11 cellular contexts compared by ENCODE assay signal in genomic region chr12:4118601-4119156, GRCh38.
DNase-seq lines count a peak whose midpoint lies in the region; ATAC-seq and TF ChIP-seq lines count a peak whose summit lies in the region.
"Had no signal": no experiment of that assay in that cellular context is flagged by ENCODE, and none has a peak within 500 bp of the region (broad histone marks: within the 10 kb centered on the region; RNA-seq: fewer than 3 reads in every experiment).

No MANE protein-coding gene starts in this region.

- H3K27ac Mint-ChIP-seq in activated naive CD4-positive, alpha-beta T cell treated with anti-CD3 and anti-CD28 coated beads, Interleukin-2, amount 10 ng/mL, durations not matched to agents 7 days and 5 days = peak overlapping the region; percentile 86
- peak overlapping the region in 3 of 5 experiments; percentile 32 to 48 (median 42) for H3K27ac Mint-ChIP-seq in brain
- no peak overlapping the region for H3K27ac Mint-ChIP-seq in type B pancreatic cell
- H3K27ac Mint-ChIP-seq: endodermal cell had no signal

- ATAC-seq in HG03159 (IDR thresholded peaks at IDR 0.05; ENCODE audit: unreplicated experiment) = peak; percentile 6
- ATAC-seq in Right ventricle myocardium inferior = no peak

- H3K4me1 Mint-ChIP-seq in activated naive CD4-positive, alpha-beta T cell treated with anti-CD3 and anti-CD28 coated beads, Interleukin-2, amount 10 ng/mL, durations not matched to agents 7 days and 5 days = peaks cover 62% of the 10 kb centered on the region
- H3K4me1 Mint-ChIP-seq in brain (peaks cover 29% of the 10 kb centered on the region), type B pancreatic cell (ENCODE audit: unreplicated experiment) (peaks cover 10% of the 10 kb centered on the region)

- CTCF ChIA-PET in activated naive CD4-positive, alpha-beta T cell treated with anti-CD3 and anti-CD28 coated beads, Interleukin-2, amount 10 ng/mL, durations not matched to agents 7 days and 5 days (lab: Charles Lee) = interaction anchor here (0.6 to 3.9 kb wide), 6 partner anchors 11 to 235 kb away, joined by 3 to 25 read pairs (median 3); no protein-coding TSS in a partner anchor

- TF ChIP-seq CTCF in brain (conservative IDR thresholded peaks at IDR 0.05) = no peak
- TF ChIP-seq CTCF in type B pancreatic cell (conservative IDR thresholded peaks at IDR 0.05) = no peak

- intact Hi-C loops in Right ventricle myocardium inferior (cut with DNase I) = no loop called here

- peaks cover 16% of the 10 kb centered on the region for H3K27me3 Mint-ChIP-seq in activated naive CD4-positive, alpha-beta T cell treated with anti-CD3 and anti-CD28 coated beads, Interleukin-2, amount 10 ng/mL, durations not matched to agents 7 days and 5 days
- H3K27me3 Mint-ChIP-seq in brain = peaks cover 8% of the 10 kb centered on the region
- peaks cover 51% of the 10 kb centered on the region for H3K27me3 Mint-ChIP-seq in type B pancreatic cell

- peaks cover 2% of the 10 kb centered on the region for H3K9me3 Mint-ChIP-seq in activated naive CD4-positive, alpha-beta T cell treated with anti-CD3 and anti-CD28 coated beads, Interleukin-2, amount 10 ng/mL, durations not matched to agents 7 days and 5 days
- H3K9me3 Mint-ChIP-seq in brain (peaks cover 0 to 8% (median 2%) of the 10 kb centered on the region in 5 experiments), type B pancreatic cell (peaks cover 4% of the 10 kb centered on the region)
- H3K9me3 Mint-ChIP-seq: endodermal cell had no signal

- peak; percentile 34 for DNase-seq in activated naive CD4-positive, alpha-beta T cell treated with anti-CD3 and anti-CD28 coated beads, Interleukin-2, amount 10 ng/mL, durations not matched to agents 7 days and 5 days
- DNase-seq in activated naive CD4-positive, alpha-beta T cell treated with anti-CD3 and anti-CD28 coated beads, Interleukin-2, amount 50 U/mL, for 16 hours = no peak
- DNase-seq in type B pancreatic cell (ENCODE audit: extremely low spot score, unreplicated experiment) = peak; percentile 40
- no peak for DNase-seq in stimulated activated naive CD4-positive, alpha-beta T cell treated with Interleukin-2 at 50 U/mL for 16 hours (lab: John Stamatoyannopoulos, UW)
- no peak for DNase-seq in Right ventricle myocardium inferior (ENCODE audit: missing footprints)
- DNase-seq in NCI-H748 (lab: John Stamatoyannopoulos, UW; ENCODE audit: unreplicated experiment) = no peak
- DNase-seq: endodermal cell, NCI-H2081 treated with DMSO at 0.1 percent for 48 hours, WERI-Rb-1 had no signal

- peaks cover 2% of the 10 kb centered on the region for H3K36me3 Mint-ChIP-seq in activated naive CD4-positive, alpha-beta T cell treated with anti-CD3 and anti-CD28 coated beads, Interleukin-2, amount 10 ng/mL, durations not matched to agents 7 days and 5 days
- H3K36me3 Mint-ChIP-seq in brain = no peaks in the 10 kb centered on the region
- H3K36me3 Mint-ChIP-seq in type B pancreatic cell = no peaks in the 10 kb centered on the region

- peak overlapping the region; percentile 56 for H3K4me3 Mint-ChIP-seq in activated naive CD4-positive, alpha-beta T cell treated with anti-CD3 and anti-CD28 coated beads, Interleukin-2, amount 10 ng/mL, durations not matched to agents 7 days and 5 days
- H3K4me3 Mint-ChIP-seq in brain (peak overlapping the region in 1 of 5 experiments; percentile 14), type B pancreatic cell (no peak overlapping the region)
- H3K4me3 Mint-ChIP-seq: endodermal cell had no signal

Comparison
In these comparisons a context has a peak if more than half of its experiments do, and no peak if none do; other contexts are left out.
1. DNase-seq: peak in activated naive CD4-positive, alpha-beta T cell treated with anti-CD3 and anti-CD28 coated beads, Interleukin-2, amount 10 ng/mL, durations not matched to agents 7 days and 5 days (single experiment) and type B pancreatic cell (single experiment); none in activated naive CD4-positive, alpha-beta T cell treated with anti-CD3 and anti-CD28 coated beads, Interleukin-2, amount 50 U/mL, for 16 hours (single experiment), stimulated activated naive CD4-positive, alpha-beta T cell treated with Interleukin-2 at 50 U/mL for 16 hours (single experiment), Right ventricle myocardium inferior (single experiment) and NCI-H748 (single experiment).